8 cellular contexts compared by ENCODE assay signal in the genomic region with DNA sequence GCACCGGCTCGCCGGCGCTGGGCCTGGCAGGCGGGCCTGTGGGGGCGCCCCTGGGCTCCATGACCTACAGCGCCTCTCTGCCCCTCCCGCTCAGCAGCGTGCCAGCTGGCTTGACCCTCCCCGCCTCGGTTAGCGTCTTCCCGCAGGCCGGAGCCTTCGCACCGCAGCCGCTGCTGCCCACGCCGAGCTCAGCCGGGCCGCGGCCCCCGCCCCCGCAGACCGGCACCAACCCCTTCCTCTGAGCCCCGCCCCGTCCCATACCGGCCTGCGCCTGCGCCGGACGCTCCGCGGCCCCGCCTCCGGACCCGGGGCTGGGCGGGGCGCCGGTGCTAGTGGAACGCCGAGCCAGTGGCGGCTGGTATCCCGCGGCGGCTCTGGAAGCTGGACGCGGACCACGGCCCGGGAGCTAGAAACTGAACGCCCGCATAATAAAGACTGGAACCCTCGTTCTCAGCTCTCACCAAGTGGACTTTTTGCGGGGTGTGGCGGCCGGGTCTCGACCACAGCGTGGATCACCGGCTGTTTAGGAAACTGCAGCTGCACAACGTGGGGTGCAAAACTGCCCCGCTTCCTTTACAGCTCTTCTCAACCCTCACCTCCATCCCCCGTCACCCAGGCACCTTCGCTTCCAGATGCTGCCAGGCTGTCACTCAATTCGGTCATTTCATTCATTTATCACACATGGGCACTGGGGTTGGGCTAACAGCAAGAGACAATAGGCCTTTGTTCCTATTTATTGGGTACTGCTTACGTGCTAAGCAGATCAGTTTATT. TPM values are rescaled to one million over a fixed set of nuclear protein-coding genes. Genes with fewer than 3 reads are reported as not detected.
DNase-seq lines count a peak whose midpoint lies in the region; ATAC-seq and TF ChIP-seq lines count a peak whose summit lies in the region.

No MANE protein-coding gene starts in this region.

- H3K36me3 ChIP-seq in Panc1 (ENCODE audit: control insufficient read depth, insufficient read depth, low read length) (no peaks in the 10 kb centered on the region), fibroblast of lung (ENCODE audit: control insufficient read depth, insufficient read depth, low read length) (no peaks in the 10 kb centered on the region)

- intact Hi-C loops in Panc1 (cut with micrococcal nuclease; ENCODE audit: unreplicated experiment): no loop called here
- intact Hi-C loops in activated T-helper 1 cell treated with anti-CD3 and anti-CD28 coated beads, Interleukin-12 subunit alpha, Interleukin-12 subunit beta, Interleukin-2, Interleukin-4 antibody, amounts not matched to agents 30 ng/mL and 10 ng/mL and 1 ng/mL, durations not matched to agents 14 hours and 24 hours and 36 hours (cut with micrococcal nuclease): loop anchor here (1.0 kb wide), 4 partner anchors 18 to 165 kb away; a partner anchor contains a TSS

- H3K79me2 ChIP-seq in fibroblast of lung (ENCODE audit: control insufficient read depth, insufficient read depth, low read length): no peaks in the 10 kb centered on the region

- BruUV-seq in Panc1 (replicated peaks; lab: Mats Ljungman, UMichigan): no TSS peak

- CTCF ChIA-PET in Panc1 (lab: Charles Lee): interaction anchor here (0.5 to 1.2 kb wide), 5 partner anchors 9 to 324 kb away, joined by 3 to 5 read pairs (median 3); a partner anchor contains a TSS

- H3K4me3 Mint-ChIP-seq in activated T-helper 1 cell treated with anti-CD3 and anti-CD28 coated beads, Interleukin-12 subunit alpha, Interleukin-12 subunit beta, Interleukin-2, Interleukin-4 antibody, amounts not matched to agents 30 ng/mL and 10 ng/mL and 1 ng/mL, durations not matched to agents 14 hours and 24 hours and 36 hours: peak overlapping the region; percentile 64
- H3K4me3 Mint-ChIP-seq in naive thymus-derived CD8-positive, alpha-beta T cell: peak overlapping the region; percentile 79 to 95 (median 86)
- peak overlapping the region; percentile 85 to 87 for H3K4me3 Mint-ChIP-seq in stimulated activated naive B cell treated with anti-CD40 and anti-IgM and Interleukin-4, amounts not matched to agents 10 μg/mL and 1 μg/mL and 100 μg/mL, for 72 hours

- peak overlapping the region; percentile 95 for H3K27ac ChIP-seq in Panc1 (ENCODE audit: low read length)
- peak overlapping the region; percentile 2 for H3K27ac ChIP-seq in fibroblast of lung (ENCODE audit: insufficient read depth, low read length)

- H3K4me3 ChIP-seq in Panc1 (ENCODE audit: low read depth in 2 of 2, low read length in 2 of 2) (peak overlapping the region; percentile 59 to 71), fibroblast of lung (replicated peaks in 1 of 4; ENCODE audit: control extremely low read depth in 1 of 4, insufficient read depth in 1 of 4, low read depth in 3 of 4, low read length in 4 of 4) (peak overlapping the region; percentile 31 to 65 (median 53))

- peak; percentile 69 for ATAC-seq in GM21515 (IDR thresholded peaks at IDR 0.05; ENCODE audit: unreplicated experiment)
- peak; percentile 89 for ATAC-seq in Panc1
- peak; percentile 86 to 88 for ATAC-seq in naive thymus-derived CD8-positive, alpha-beta T cell
- ATAC-seq in stimulated activated naive B cell treated with anti-CD40 and anti-IgM and Interleukin-4, amounts not matched to agents 10 μg/mL and 1 μg/mL and 100 μg/mL, for 72 hours (replicated peaks): peak; percentile 87 to 89

- no peaks in the 10 kb centered on the region for H3K9me3 Mint-ChIP-seq in activated T-helper 1 cell treated with anti-CD3 and anti-CD28 coated beads, Interleukin-12 subunit alpha, Interleukin-12 subunit beta, Interleukin-2, Interleukin-4 antibody, amounts not matched to agents 30 ng/mL and 10 ng/mL and 1 ng/mL, durations not matched to agents 14 hours and 24 hours and 36 hours
- no peaks in the 10 kb centered on the region for H3K9me3 Mint-ChIP-seq in naive thymus-derived CD8-positive, alpha-beta T cell
- H3K9me3 Mint-ChIP-seq in stimulated activated naive B cell treated with anti-CD40 and anti-IgM and Interleukin-4, amounts not matched to agents 10 μg/mL and 1 μg/mL and 100 μg/mL, for 72 hours: no peaks in the 10 kb centered on the region

- DNase-seq in DMS114 treated with DMSO at 0.1 percent for 48 hours (lab: John Stamatoyannopoulos, UW; ENCODE audit: unreplicated experiment) (peak; percentile 46), HuH-7 (ENCODE audit: low spot score) (peak; percentile 97), Panc1 (ENCODE audit: low read depth, low spot score) (no peak), fibroblast of lung (ENCODE audit: low read depth in 2 of 2) (peak; percentile 62 to 74)
- DNase-seq in activated T-helper 1 cell treated with anti-CD3 and anti-CD28 coated beads, Interleukin-12 subunit alpha, Interleukin-12 subunit beta, Interleukin-2, Interleukin-4 antibody, amounts not matched to agents 30 ng/mL and 10 ng/mL and 1 ng/mL, durations not matched to agents 14 hours and 24 hours and 36 hours (ENCODE audit: low spot score): peak; percentile 87
- peak; percentile 66 to 87 (median 83) for DNase-seq in naive thymus-derived CD8-positive, alpha-beta T cell
- DNase-seq in stimulated activated naive B cell treated with anti-CD40 and anti-IgM and Interleukin-4, amounts not matched to agents 10 μg/mL and 1 μg/mL and 100 μg/mL, for 72 hours: peak; percentile 81

- H4K20me1 ChIP-seq in fibroblast of lung (ENCODE audit: control insufficient read depth, extremely low read depth, insufficient read depth, low read length): no peaks in the 10 kb centered on the region

- H3K27me3 ChIP-seq in Panc1 (ENCODE audit: control insufficient read depth, insufficient read depth, low read length) (no peaks in the 10 kb centered on the region), fibroblast of lung (ENCODE audit: control insufficient read depth, insufficient read depth, low read length) (no peaks in the 10 kb centered on the region)

- H3K9me3 ChIP-seq in Panc1 (ENCODE audit: control insufficient read depth, insufficient read depth, low read depth, low read length) (no peaks in the 10 kb centered on the region), fibroblast of lung (ENCODE audit: control insufficient read depth, insufficient read depth, low read depth, low read length) (no peaks in the 10 kb centered on the region)

- in situ Hi-C loops in Panc1 (cut with HindIII; ENCODE audit: low pct_unique_long_range_greater_than_20kb, low sequenced_read_pairs): no loop called here

- peak overlapping the region; percentile 2 for H3K27ac Mint-ChIP-seq in activated T-helper 1 cell treated with anti-CD3 and anti-CD28 coated beads, Interleukin-12 subunit alpha, Interleukin-12 subunit beta, Interleukin-2, Interleukin-4 antibody, amounts not matched to agents 30 ng/mL and 10 ng/mL and 1 ng/mL, durations not matched to agents 14 hours and 24 hours and 36 hours
- H3K27ac Mint-ChIP-seq in naive thymus-derived CD8-positive, alpha-beta T cell: peak overlapping the region; percentile 19 to 90 (median 74)
- peak overlapping the region; percentile 78 for H3K27ac Mint-ChIP-seq in stimulated activated naive B cell treated with anti-CD40 and anti-IgM and Interleukin-4, amounts not matched to agents 10 μg/mL and 1 μg/mL and 100 μg/mL, for 72 hours

- peaks cover 40% of the 10 kb centered on the region for H3K4me1 ChIP-seq in Panc1 (ENCODE audit: control insufficient read depth, insufficient read depth, low read length)
- peaks cover 7% of the 10 kb centered on the region for H3K4me1 ChIP-seq in fibroblast of lung (ENCODE audit: control insufficient read depth, extremely low read depth, insufficient read depth, low read length)

- peaks cover 15% of the 10 kb centered on the region for H3K27me3 Mint-ChIP-seq in activated T-helper 1 cell treated with anti-CD3 and anti-CD28 coated beads, Interleukin-12 subunit alpha, Interleukin-12 subunit beta, Interleukin-2, Interleukin-4 antibody, amounts not matched to agents 30 ng/mL and 10 ng/mL and 1 ng/mL, durations not matched to agents 14 hours and 24 hours and 36 hours (ENCODE audit: insufficient read depth)
- H3K27me3 Mint-ChIP-seq in naive thymus-derived CD8-positive, alpha-beta T cell: peaks cover 0 to 12% (median 6%) of the 10 kb centered on the region in 5 donors
- H3K27me3 Mint-ChIP-seq in stimulated activated naive B cell treated with anti-CD40 and anti-IgM and Interleukin-4, amounts not matched to agents 10 μg/mL and 1 μg/mL and 100 μg/mL, for 72 hours: peaks cover 12 to 25% of the 10 kb centered on the region in 2 donors

- no peaks in the 10 kb centered on the region for H3K36me3 Mint-ChIP-seq in activated T-helper 1 cell treated with anti-CD3 and anti-CD28 coated beads, Interleukin-12 subunit alpha, Interleukin-12 subunit beta, Interleukin-2, Interleukin-4 antibody, amounts not matched to agents 30 ng/mL and 10 ng/mL and 1 ng/mL, durations not matched to agents 14 hours and 24 hours and 36 hours (ENCODE audit: low read depth)
- H3K36me3 Mint-ChIP-seq in naive thymus-derived CD8-positive, alpha-beta T cell: no peaks in the 10 kb centered on the region
- H3K36me3 Mint-ChIP-seq in stimulated activated naive B cell treated with anti-CD40 and anti-IgM and Interleukin-4, amounts not matched to agents 10 μg/mL and 1 μg/mL and 100 μg/mL, for 72 hours: peaks cover 0 to 1% of the 10 kb centered on the region in 2 donors

- peak overlapping the region; percentile 97 for H3K4me2 ChIP-seq in fibroblast of lung (ENCODE audit: extremely low read depth, insufficient read depth, low read length)

- peak overlapping the region; percentile 82 for H2AFZ ChIP-seq in fibroblast of lung (ENCODE audit: low read length)

- POLR2A ChIA-PET in Panc1 (lab: Charles Lee): interaction anchor here (0.6 kb wide), 2 partner anchors 63 to 97 kb away, joined by 3 read pairs; no protein-coding TSS in a partner anchor
- POLR2A ChIA-PET in naive thymus-derived CD8-positive, alpha-beta T cell (lab: Charles Lee): interaction anchor here (0.5 to 1.4 kb wide), 5 partner anchors 11 to 598 kb away, joined by 3 to 5 read pairs (median 4); a partner anchor contains a TSS

- TF ChIP-seq CTCF in Panc1 (IDR thresholded peaks at IDR 0.05): no peak; the same call in 1 of the 2 replicates
- peak; percentile 3 to 13 for TF ChIP-seq CTCF in fibroblast of lung (conservative IDR thresholded peaks at IDR 0.05 in 1 of 2, IDR thresholded peaks at IDR 0.05 in 1 of 2; ENCODE audit: low read depth in 1 of 2, low read length in 2 of 2)

- peaks cover 23% of the 10 kb centered on the region for H3K4me1 Mint-ChIP-seq in activated T-helper 1 cell treated with anti-CD3 and anti-CD28 coated beads, Interleukin-12 subunit alpha, Interleukin-12 subunit beta, Interleukin-2, Interleukin-4 antibody, amounts not matched to agents 30 ng/mL and 10 ng/mL and 1 ng/mL, durations not matched to agents 14 hours and 24 hours and 36 hours (ENCODE audit: low read depth)
- H3K4me1 Mint-ChIP-seq in naive thymus-derived CD8-positive, alpha-beta T cell: peaks cover 12 to 28% (median 24%) of the 10 kb centered on the region in 4 donors
- peaks cover 12 to 30% of the 10 kb centered on the region in 2 donors for H3K4me1 Mint-ChIP-seq in stimulated activated naive B cell treated with anti-CD40 and anti-IgM and Interleukin-4, amounts not matched to agents 10 μg/mL and 1 μg/mL and 100 μg/mL, for 72 hours

- peak overlapping the region; percentile 25 for H3K9ac ChIP-seq in fibroblast of lung (ENCODE audit: insufficient read depth, low read length)

RNA-seq across cellular contexts. Expression of a gene that starts 4.9 kb away (rescaled TPM):
- total RNA-seq in Panc1 (2021; ENCODE audit: unreplicated experiment): 82.2 TPM
- polyA plus RNA-seq in Panc1 (2012; ENCODE audit: insufficient read length): 77.3 TPM
- total RNA-seq in activated T-helper 1 cell treated with anti-CD3 and anti-CD28 coated beads, Interleukin-12 subunit alpha, Interleukin-12 subunit beta, Interleukin-2, Interleukin-4 antibody, amounts not matched to agents 30 ng/mL and 10 ng/mL and 1 ng/mL, durations not matched to agents 14 hours and 24 hours and 36 hours: 20.5 and 22.5 TPM in 2 replicates
- 68.8 and 119 TPM in 2 replicates for total RNA-seq in fibroblast of lung
- polyA plus RNA-seq in fibroblast of lung: 19.9 and 21.6 TPM in 2 replicates
- 47.3 and 47.5 TPM in 2 replicates for polyA plus RNA-seq in fibroblast of lung (2012)
- polyA minus RNA-seq in fibroblast of lung (ENCODE audit: low replicate concordance): 52.9 and 56.4 TPM in 2 replicates
- total RNA-seq in naive thymus-derived CD8-positive, alpha-beta T cell: 10 to 100 TPM; 33.2 to 39.8 TPM
- 1 to 10 TPM; 6.9 to 8.9 (median 7.5) TPM for polyA plus RNA-seq in naive thymus-derived CD8-positive, alpha-beta T cell

RNA-seq across cellular contexts. Expression of a gene that starts 9.6 kb away (rescaled TPM):
- total RNA-seq in Panc1 (2021; ENCODE audit: unreplicated experiment) (0.92 TPM), fibroblast of lung (under 0.01 TPM in 1 of 2 replicates, not detected in the other)
- polyA plus RNA-seq in Panc1 (2012; ENCODE audit: insufficient read length): 0.67 TPM
- total RNA-seq in activated T-helper 1 cell treated with anti-CD3 and anti-CD28 coated beads, Interleukin-12 subunit alpha, Interleukin-12 subunit beta, Interleukin-2, Interleukin-4 antibody, amounts not matched to agents 30 ng/mL and 10 ng/mL and 1 ng/mL, durations not matched to agents 14 hours and 24 hours and 36 hours: not detected in 2 replicates
- polyA plus RNA-seq in fibroblast of lung: not detected in 2 replicates
- polyA plus RNA-seq in fibroblast of lung (2012): not detected in 2 replicates
- not detected in 2 replicates for polyA minus RNA-seq in fibroblast of lung (ENCODE audit: low replicate concordance)
- not detected for total RNA-seq in naive thymus-derived CD8-positive, alpha-beta T cell
- not detected for polyA plus RNA-seq in naive thymus-derived CD8-positive, alpha-beta T cell

RNA-seq across cellular contexts. Expression of a gene that starts 18.4 kb away (rescaled TPM):
- total RNA-seq in Panc1 (2021; ENCODE audit: unreplicated experiment): 10.0 TPM
- 9.7 TPM for polyA plus RNA-seq in Panc1 (2012; ENCODE audit: insufficient read length)
- 0.05 and 0.07 TPM in 2 replicates for total RNA-seq in activated T-helper 1 cell treated with anti-CD3 and anti-CD28 coated beads, Interleukin-12 subunit alpha, Interleukin-12 subunit beta, Interleukin-2, Interleukin-4 antibody, amounts not matched to agents 30 ng/mL and 10 ng/mL and 1 ng/mL, durations not matched to agents 14 hours and 24 hours and 36 hours
- total RNA-seq in fibroblast of lung: 0.26 and 0.99 TPM in 2 replicates
- polyA plus RNA-seq in fibroblast of lung: 0.08 and 0.09 TPM in 2 replicates
- 0.06 and 0.08 TPM in 2 replicates for polyA plus RNA-seq in fibroblast of lung (2012)
- polyA minus RNA-seq in fibroblast of lung (ENCODE audit: low replicate concordance): 0.07 TPM in 1 of 2 replicates, not detected in the other
- total RNA-seq in naive thymus-derived CD8-positive, alpha-beta T cell: under 1 TPM in 1 of 2 experiments, not detected in 1; 0.05 TPM
- polyA plus RNA-seq in naive thymus-derived CD8-positive, alpha-beta T cell: not detected

RNA-seq across cellular contexts. Expression of a gene that starts 33.9 kb away (rescaled TPM):
- total RNA-seq in Panc1 (2021; ENCODE audit: unreplicated experiment): 2.2 TPM
- 3.7 TPM for polyA plus RNA-seq in Panc1 (2012; ENCODE audit: insufficient read length)
- 2.6 and 3.8 TPM in 2 replicates for total RNA-seq in activated T-helper 1 cell treated with anti-CD3 and anti-CD28 coated beads, Interleukin-12 subunit alpha, Interleukin-12 subunit beta, Interleukin-2, Interleukin-4 antibody, amounts not matched to agents 30 ng/mL and 10 ng/mL and 1 ng/mL, durations not matched to agents 14 hours and 24 hours and 36 hours
- total RNA-seq in fibroblast of lung: 2.3 and 3.0 TPM in 2 replicates
- 0.16 and 0.40 TPM in 2 replicates for polyA plus RNA-seq in fibroblast of lung
- polyA plus RNA-seq in fibroblast of lung (2012): 0.28 and 0.80 TPM in 2 replicates
- polyA minus RNA-seq in fibroblast of lung (ENCODE audit: low replicate concordance): not detected in 2 replicates
- 1 to 10 TPM; 1.3 to 2.6 TPM for total RNA-seq in naive thymus-derived CD8-positive, alpha-beta T cell
- 1 to 10 TPM in 1 of 3 donors, under 1 TPM in 1, not detected in 1; 0.80 to 1.3 TPM for polyA plus RNA-seq in naive thymus-derived CD8-positive, alpha-beta T cell

Comparison
In these comparisons a context has a peak if more than half of its experiments do, and no peak if none do; other contexts are left out.
1. H3K27ac Mint-ChIP-seq: peak in every context shown above with its lines; median percentile 78 in stimulated activated naive B cell treated with anti-CD40 and anti-IgM and Interleukin-4, amounts not matched to agents 10 μg/mL and 1 μg/mL and 100 μg/mL, for 72 hours; 74 in naive thymus-derived CD8-positive, alpha-beta T cell; 2 in activated T-helper 1 cell treated with anti-CD3 and anti-CD28 coated beads, Interleukin-12 subunit alpha, Interleukin-12 subunit beta, Interleukin-2, Interleukin-4 antibody, amounts not matched to agents 30 ng/mL and 10 ng/mL and 1 ng/mL, durations not matched to agents 14 hours and 24 hours and 36 hours.